In the genomic region with DNA sequence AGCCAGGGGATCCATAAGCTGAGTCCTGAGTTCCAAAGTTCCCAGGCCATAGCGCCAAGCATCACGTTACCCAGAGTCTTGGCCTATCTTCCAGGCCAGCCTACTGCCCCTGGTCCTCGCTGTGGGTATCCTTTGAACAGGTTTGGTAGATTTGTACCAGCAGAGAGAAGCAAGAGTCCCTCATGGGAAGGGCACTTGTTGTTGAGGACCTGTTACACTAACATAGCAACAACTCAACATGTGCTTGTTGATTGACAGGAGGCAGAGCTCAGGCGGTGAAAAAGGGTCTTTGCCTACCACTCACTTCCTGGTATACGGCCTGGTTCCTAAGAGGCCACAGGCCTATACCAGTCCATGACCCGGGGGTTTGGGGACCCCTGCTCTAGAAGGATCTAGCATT, we compare ENCODE assay signal across 21 cellular contexts.
DNase-seq lines count a peak whose midpoint lies in the region; ATAC-seq, FAIRE-seq and TF ChIP-seq lines count a peak whose summit lies in the region.
"Had no signal": no experiment of that assay in that cellular context is flagged by ENCODE, and none has a peak within 500 bp of the region (broad histone marks: within the 10 kb centered on the region; RNA-seq: fewer than 3 reads in every experiment).

No MANE protein-coding gene starts in this region.

- H3K27ac ChIP-seq in HEK293 (ENCODE audit: extremely low read depth, low read depth, low read length) = no peak overlapping the region
- H3K27ac ChIP-seq in K562 (ENCODE audit: extremely low read depth, low read depth, low read length) = no peak overlapping the region
- H3K27ac ChIP-seq: 22Rv1; A549; BLaER1 treated with 17β-estradiol and CSF1 and Interleukin-3, amounts not matched to agents 10 nM and 100 nM; C4-2B had no signal

- H3K27me3 ChIP-seq in K562 (ENCODE audit: control insufficient read depth in 2 of 2, insufficient read depth in 2 of 2, low read length in 2 of 2) = no peaks in the 10 kb centered on the region
- H3K27me3 ChIP-seq: BLaER1 treated with 17β-estradiol and CSF1 and Interleukin-3, amounts not matched to agents 10 nM and 100 nM had no signal

- CTCF ChIA-PET in HEK293 (lab: Yijun Ruan, JAX) (no interaction called here), K562 (lab: Yijun Ruan, JAX; ENCODE audit: low intra/inter-chr PET ratio) (no interaction called here)

- no peak overlapping the region for H2AFZ ChIP-seq in K562 (ENCODE audit: low read depth, low read length)

- TF ChIP-seq POLR2A in K562 (conservative IDR thresholded peaks at IDR 0.05) = no peak

- no peaks in the 10 kb centered on the region for H3K79me2 ChIP-seq in K562 (ENCODE audit: control insufficient read depth, insufficient read depth, low read length)

- H3K4me3 ChIP-seq in HEK293 (ENCODE audit: low read depth, low read length) (no peak overlapping the region), K562 (no peak overlapping the region)
- H3K4me3 ChIP-seq: A549; BLaER1 treated with 17β-estradiol and CSF1 and Interleukin-3, amounts not matched to agents 10 nM and 100 nM had no signal

- no peaks in the 10 kb centered on the region for H3K9me1 ChIP-seq in K562 (ENCODE audit: control insufficient read depth, insufficient read depth, low read length)

- TF ChIP-seq CTCF in HEK293 (tag by site-specific recombination; IDR thresholded peaks at IDR 0.05) (no peak), K562 (IDR thresholded peaks at IDR 0.05 in 2 of 3, conservative IDR thresholded peaks at IDR 0.05 in 1 of 3; ENCODE audit: insufficient read depth in 2 of 3, low read depth in 1 of 3, low read length in 3 of 3) (no peak), nephron (IDR thresholded peaks at IDR 0.05; ENCODE audit: unreplicated experiment in 3 of 3) (no peak)

- TF ChIP-seq RAD21 in K562 (CRISPR knock-in tag; conservative IDR thresholded peaks at IDR 0.05 in 1 of 2, IDR thresholded peaks at IDR 0.05 in 1 of 2) = no peak

- FAIRE-seq in K562 (lab: Jason Lieb, UNC) = no peak
- FAIRE-seq: A549, D721Med, G401.6, GM12891, GM19239 had no signal

- peak overlapping the region in 2 of 3 experiments; percentile 41 to 70 for H3K27ac Mint-ChIP-seq in nephron
- H3K27ac Mint-ChIP-seq: B cell; CD4-positive, alpha-beta T cell; CD8-positive, alpha-beta T cell had no signal

- H3K27me3 Mint-ChIP-seq in nephron (ENCODE audit: low read depth) = no peaks in the 10 kb centered on the region
- H3K27me3 Mint-ChIP-seq: B cell; CD4-positive, alpha-beta T cell had no signal

- H3K36me3 Mint-ChIP-seq in nephron (ENCODE audit: low read depth) = no peaks in the 10 kb centered on the region

- WGBS in K562 (ENCODE audit: insufficient coverage, low coverage, missing lambda C conversion rate) = 71% methylated on average over 6 of the region's 6 CpGs

- H3K4me1 ChIP-seq in HEK293 (ENCODE audit: control insufficient read depth, insufficient read depth, low read length) (no peaks in the 10 kb centered on the region), K562 (replicated peaks in 1 of 2; ENCODE audit: control insufficient read depth in 2 of 2, insufficient read depth in 2 of 2, low read length in 2 of 2) (peaks cover 0 to 6% of the 10 kb centered on the region in 2 experiments; a peak in 2 of 5 replicates)
- H3K4me1 ChIP-seq: A549, Caco-2 had no signal

- no peak for TF ChIP-seq EP300 in K562 (IDR thresholded peaks at IDR 0.05; ENCODE audit: low read length)

- DNase-seq in K562 (ENCODE audit: extremely low read depth in 1 of 4, low spot score in 3 of 4) (no peak), anterior cingulate cortex (lab: John Stamatoyannopoulos, UW) (no peak), NCI-H2196 treated with DMSO at 0.1 percent for 48 hours (lab: John Stamatoyannopoulos, UW; ENCODE audit: unreplicated experiment) (no peak)
- DNase-seq: AML-193; Caco-2; Calu3; CD4-positive, alpha-beta T cell; CD8-positive, alpha-beta T cell; DMS79 treated with DMSO at 0.1 percent for 48 hours; GF-D8 had no signal

- no TSS peak for BruUV-seq in K562 (replicated peaks; lab: Mats Ljungman, UMichigan)

- H3K9me3 ChIP-seq in HEK293 (ENCODE audit: control insufficient read depth, insufficient read depth, low read depth, low read length) = no peaks in the 10 kb centered on the region
- no peaks in the 10 kb centered on the region for H3K9me3 ChIP-seq in K562 (replicated peaks; ENCODE audit: control insufficient read depth, insufficient read depth, low read depth, low read length)
- H3K9me3 ChIP-seq: A549, Caco-2 had no signal

- no peak overlapping the region for H3K9ac ChIP-seq in K562 (ENCODE audit: insufficient read depth in 1 of 2, low read depth in 2 of 2, low read length in 2 of 2)
- H3K9ac ChIP-seq: BLaER1 treated with 17β-estradiol and CSF1 and Interleukin-3, amounts not matched to agents 10 nM and 100 nM had no signal

- in situ Hi-C loops in K562 (cut with MboI) = loop anchor here (25.0 kb wide), 1 partner anchor 812 kb away; no protein-coding TSS in a partner anchor

- no peak for ATAC-seq in K562
- ATAC-seq: A549; CD8-positive, alpha-beta T cell had no signal

- H3K36me3 ChIP-seq in HEK293 (ENCODE audit: control insufficient read depth in 2 of 2, insufficient read depth in 1 of 2, low read length in 2 of 2) (no peaks in the 10 kb centered on the region), K562 (ENCODE audit: control insufficient read depth, insufficient read depth, low read length) (no peaks in the 10 kb centered on the region)

- no peaks in the 10 kb centered on the region for H4K20me1 ChIP-seq in K562 (replicated peaks; ENCODE audit: control insufficient read depth, insufficient read depth, low read length)
- H4K20me1 ChIP-seq: BLaER1 treated with 17β-estradiol and CSF1 and Interleukin-3, amounts not matched to agents 10 nM and 100 nM had no signal

- intact Hi-C loops in K562 (cut with micrococcal nuclease) = no loop called here

- POLR2A ChIA-PET in HEK293 (lab: Yijun Ruan, JAX) (no interaction called here), K562 (lab: Yijun Ruan, JAX) (no interaction called here)

- H3K4me1 Mint-ChIP-seq in nephron = peaks cover 58% of the 10 kb centered on the region

- no peak overlapping the region for H3K4me2 ChIP-seq in K562 (ENCODE audit: insufficient read depth, low read length)
- H3K4me2 ChIP-seq: A549; BLaER1 treated with 17β-estradiol and CSF1 and Interleukin-3, amounts not matched to agents 10 nM and 100 nM had no signal

- no peaks in the 10 kb centered on the region for H3K9me3 Mint-ChIP-seq in nephron
- H3K9me3 Mint-ChIP-seq: CD4-positive, alpha-beta T cell; CD8-positive, alpha-beta T cell had no signal

- H3K4me3 Mint-ChIP-seq in nephron = no peak overlapping the region
- H3K4me3 Mint-ChIP-seq: B cell; CD4-positive, alpha-beta T cell; CD8-positive, alpha-beta T cell had no signal

TF ChIP-seq in HEK293, 187 proteins besides CTCF, POLR2A, EP300 and RAD21:
- TF ChIP-seq SCRT2 (tag by site-specific recombination; IDR thresholded peaks at IDR 0.05) = peak; percentile 89
- TF ChIP-seq ZNF610 (tag by site-specific recombination; IDR thresholded peaks at IDR 0.05; ENCODE audit: borderline replicate concordance) = no peak
- TF ChIP-seq SCRT1 (tag by site-specific recombination; IDR thresholded peaks at IDR 0.05; ENCODE audit: borderline replicate concordance) = peak; percentile 79
TF ChIP-seq in HEK293: peak in this region for 2.

TF ChIP-seq in K562, 482 proteins besides CTCF, POLR2A, EP300 and RAD21:
- peak; percentile 29; the same call in 1 of the 2 replicates for TF ChIP-seq PKNOX1 (IDR thresholded peaks at IDR 0.05)
- TF ChIP-seq ZFP1 (CRISPR knock-in tag; IDR thresholded peaks at IDR 0.05) = no peak
- no peak for TF ChIP-seq TFAP4 (CRISPR knock-in tag; IDR thresholded peaks at IDR 0.05; ENCODE audit: borderline replicate concordance)
- TF ChIP-seq JUND (IDR thresholded peaks at IDR 0.05; ENCODE audit: borderline replicate concordance, low read depth, low read length) = no peak
- TF ChIP-seq JUND (tag; IDR thresholded peaks at IDR 0.05; ENCODE audit: borderline replicate concordance, low read depth, low read length) = no peak
- no peak for TF ChIP-seq POU5F1 (IDR thresholded peaks at IDR 0.05; ENCODE audit: borderline replicate concordance, low read depth, low read length, partially characterized antibody)
